34 cellular contexts compared by ENCODE assay signal in genomic region chr14:75857199-75857598, GRCh38.
"Had no signal": no experiment of that assay in that cellular context is flagged by ENCODE, and none has a peak within 500 bp of the region (broad histone marks: within the 10 kb centered on the region; RNA-seq: fewer than 3 reads in every experiment).

No MANE protein-coding gene starts in this region.

- H3K36me3 ChIP-seq: MG63 had no signal

- H3K9me3 ChIP-seq: MG63 had no signal

- H3K4me3 ChIP-seq: MG63 had no signal

- H3K27me3 ChIP-seq: MG63 had no signal

- DNase-seq: Karpas-422, Kasumi-1, MG63, MM.1S, MV-4-11, NCI-H1048, NCI-H1092, NCI-H1092 treated with DMSO at 0.1 percent for 48 hours, NCI-H1105, NCI-H1105 treated with DMSO at 0.1 percent for 48 hours, NCI-H1417, NCI-H1417 treated with DMSO at 0.1 percent for 48 hours, NCI-H1436, NCI-H1436 treated with DMSO at 0.1 percent for 48 hours, NCI-H146, NCI-H1694, NCI-H1694 treated with DMSO at 0.1 percent for 48 hours, NCI-H187, NCI-H187 treated with DMSO at 0.1 percent for 48 hours, NCI-H1930, NCI-H2029, NCI-H2029 treated with DMSO at 0.1 percent for 48 hours, NCI-H2081, NCI-H2081 treated with DMSO at 0.1 percent for 48 hours, NCI-H2107, NCI-H2171, NCI-H2171 treated with DMSO at 0.1 percent for 48 hours, NCI-H2227 treated with DMSO at 0.1 percent for 48 hours, NCI-H226, NCI-H345, NCI-H446, NCI-H446 treated with DMSO at 0.1 percent for 48 hours, NCI-H510A, NCI-H510A treated with DMSO at 0.1 percent for 48 hours had no signal
